6 cellular contexts compared by ENCODE assay signal in genomic region chr10:46573316-46573715, GRCh38. TPM values are rescaled to one million over a fixed set of nuclear protein-coding genes. Genes with fewer than 3 reads are reported as not detected.
"Had no signal": no experiment of that assay in that cellular context is flagged by ENCODE, and none has a peak within 500 bp of the region (broad histone marks: within the 10 kb centered on the region; RNA-seq: fewer than 3 reads in every experiment).

No MANE protein-coding gene starts in this region.

RNA-seq across cellular contexts. Expression of gene GPRIN2, which starts 16.9 kb away (rescaled TPM):
- total RNA-seq: activated CD4-positive, alpha-beta memory T cell treated with anti-CD3 and anti-CD28 coated beads, Interleukin-2, amount 10 ng/mL, durations not matched to agents 7 days and 5 days; activated naive CD4-positive, alpha-beta T cell treated with anti-CD3 and anti-CD28 coated beads for 36 hours; activated naive CD8-positive, alpha-beta T cell treated with anti-CD3 and anti-CD28 coated beads, Interleukin-2, amount 10 ng/mL, durations not matched to agents 7 days and 5 days; activated T-cell treated with anti-CD3 and anti-CD28 coated beads, Interleukin-2, amount 50 U/mL, for 72 hours; T-helper 2 cell treated with Interferon-gamma antibody and Interleukin-4, amounts not matched to agents 100 ng/mL and 5 ng/mL, for 36 hours had no signal
- polyA plus RNA-seq: heart left ventricle had no signal
